Comparison of ENCODE assay signal across 2 cellular contexts in the genomic region with DNA sequence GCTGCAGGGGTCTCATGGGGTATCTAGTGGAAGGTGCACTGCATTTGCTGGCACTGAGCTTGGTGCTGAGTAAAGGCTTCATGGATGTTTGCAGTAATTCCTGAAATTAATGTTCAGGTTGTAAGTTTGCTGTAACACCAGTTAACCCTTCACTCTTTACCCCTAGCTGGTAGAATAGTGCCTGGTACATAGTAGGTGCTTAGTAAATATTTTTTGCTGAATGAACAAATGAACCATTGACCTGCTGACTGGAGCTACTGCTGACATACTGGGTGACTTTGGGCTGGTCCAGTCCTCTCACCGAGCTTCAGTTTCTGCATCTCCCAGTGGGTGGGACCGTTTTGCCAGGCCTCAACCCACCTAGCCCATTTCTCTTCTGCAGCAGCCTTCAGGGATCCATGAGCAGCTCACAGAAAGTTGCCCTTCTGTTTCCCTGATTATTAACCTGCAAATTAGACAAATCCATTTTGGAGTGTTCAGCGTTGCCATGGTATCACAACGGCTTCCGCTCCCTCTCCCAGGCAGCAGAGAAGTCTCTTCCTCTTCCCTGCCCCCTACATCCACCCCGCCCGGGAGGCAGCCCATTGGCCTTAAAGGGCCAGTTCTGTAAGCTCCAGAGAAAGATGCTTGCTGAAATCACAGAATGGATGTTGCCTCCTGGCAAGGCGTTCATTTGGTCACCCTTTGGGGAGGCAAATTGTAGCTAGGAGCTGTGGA.
TF ChIP-seq lines count a peak whose summit lies in the region.

No MANE protein-coding gene starts in this region.

TF ChIP-seq in IMR-90, 13 proteins besides CTCF, POLR2A, EP300 and RAD21:
- TF ChIP-seq FOS (IDR thresholded peaks at IDR 0.05; ENCODE audit: low read depth, low read length) = no peak
- peak; percentile 22; the same call in 1 of the 2 replicates for TF ChIP-seq MAZ (IDR thresholded peaks at IDR 0.05; ENCODE audit: borderline replicate concordance, low read depth, low read length)

TF ChIP-seq in GM12878, 131 proteins besides CTCF, POLR2A, EP300 and RAD21:
- TF ChIP-seq SPI1 (IDR thresholded peaks at IDR 0.05; ENCODE audit: borderline replicate concordance, insufficient read depth, low read depth, low read length) = peak; percentile 31; the same call in 1 of the 2 replicates
- no peak for TF ChIP-seq SMAD1 (IDR thresholded peaks at IDR 0.05; ENCODE audit: low read depth, partially characterized antibody)
- peak; percentile 34; the same call in 1 of the 2 replicates for TF ChIP-seq CHD2 (IDR thresholded peaks at IDR 0.05; ENCODE audit: borderline replicate concordance, low read depth, low read length)
